19 cellular contexts compared by ENCODE assay signal in genomic region chr11:128701936-128702335, GRCh38. TPM values are rescaled to one million over a fixed set of nuclear protein-coding genes. Genes with fewer than 3 reads are reported as not detected.
DNase-seq lines count a peak whose midpoint lies in the region; ATAC-seq lines count a peak whose summit lies in the region.
"Had no signal": no experiment of that assay in that cellular context is flagged by ENCODE, and none has a peak within 500 bp of the region (broad histone marks: within the 10 kb centered on the region; RNA-seq: fewer than 3 reads in every experiment).

No MANE protein-coding gene starts in this region.

- peaks cover 65% of the 10 kb centered on the region for H3K36me3 Mint-ChIP-seq in CD4-positive, CD25-positive, alpha-beta regulatory T cell
- H3K36me3 Mint-ChIP-seq in activated T-helper 17 cell treated with anti-CD3 and anti-CD28 coated beads, Interleukin-2, amount 50 U/mL, for 72 hours (ENCODE audit: low read depth), result peaks cover 70% of the 10 kb centered on the region
- peaks cover 48% of the 10 kb centered on the region for H3K36me3 Mint-ChIP-seq in natural killer cell treated with Interleukin-12 subunit alpha and Interleukin-12 subunit beta and Interleukin-15 and Interleukin-18, amount 100 ng/mL, for 72 hours

- no peak overlapping the region for H4K91ac ChIP-seq in neuronal stem cell (ENCODE audit: low read depth, low read length, poor library complexity)

- peak overlapping the region in 2 of 3 donors; percentile 18 to 30 for H3K27ac Mint-ChIP-seq in CD4-positive, CD25-positive, alpha-beta regulatory T cell
- peak overlapping the region; percentile 56 for H3K27ac Mint-ChIP-seq in activated T-helper 17 cell treated with anti-CD3 and anti-CD28 coated beads, Interleukin-2, amount 50 U/mL, for 72 hours
- H3K27ac Mint-ChIP-seq in natural killer cell treated with Interleukin-12 subunit alpha and Interleukin-12 subunit beta and Interleukin-15 and Interleukin-18, amount 100 ng/mL, for 72 hours, result peak overlapping the region; percentile 92 to 95
- H3K27ac Mint-ChIP-seq: T-helper 2 cell treated with Interferon-gamma antibody and Interleukin-4, amounts not matched to agents 5 μg/mL and 100 μg/mL, for 36 hours had no signal

- no peak overlapping the region for H2BK120ac ChIP-seq in neuronal stem cell (ENCODE audit: low read depth, low read length)

- H4K20me1 ChIP-seq in BLaER1, result peaks cover 100% of the 10 kb centered on the region

- no peak overlapping the region for H2AK5ac ChIP-seq in neuronal stem cell (ENCODE audit: low read depth, low read length)

- H3K4me3 ChIP-seq in BLaER1, result no peak overlapping the region
- no peak overlapping the region for H3K4me3 ChIP-seq in CD4-positive, CD25-positive, alpha-beta regulatory T cell (ENCODE audit: low read depth, low read length)
- H3K4me3 ChIP-seq in neuronal stem cell (ENCODE audit: low read length in 2 of 2), result no peak overlapping the region
- H3K4me3 ChIP-seq: SK-N-MC had no signal

- no peak for DNase-seq in CD4-positive, CD25-positive, alpha-beta regulatory T cell
- DNase-seq in natural killer cell treated with Interleukin-12 subunit alpha and Interleukin-12 subunit beta and Interleukin-15 and Interleukin-18, amount 100 ng/mL, for 72 hours (ENCODE audit: low spot score), result no peak
- DNase-seq in neuronal stem cell (ENCODE audit: low spot score) (no peak), NCI-H2171 treated with DMSO at 0.1 percent for 48 hours (lab: John Stamatoyannopoulos, UW) (no peak)
- no peak for DNase-seq in stimulated activated CD4-positive, alpha-beta T cell treated with anti-CD3 and anti-CD28 coated beads, Interleukin-1b, Interleukin-23, amount 100 ng/mL, for 48 hours
- DNase-seq: activated CD8-positive, alpha-beta T cell treated with anti-CD3 and anti-CD28 coated beads for 36 hours; brain microvascular endothelial cell; Caco-2; NCI-H1694 treated with DMSO at 0.1 percent for 48 hours; NCI-H526 treated with DMSO at 0.1 percent for 48 hours; posterior cingulate gyrus; RPMI8226 had no signal

- peak overlapping the region in 1 of 4 donors; percentile 61 for H3K4me3 Mint-ChIP-seq in CD4-positive, CD25-positive, alpha-beta regulatory T cell
- peak overlapping the region; percentile 30 for H3K4me3 Mint-ChIP-seq in activated T-helper 17 cell treated with anti-CD3 and anti-CD28 coated beads, Interleukin-2, amount 50 U/mL, for 72 hours
- peak overlapping the region; percentile 84 for H3K4me3 Mint-ChIP-seq in natural killer cell treated with Interleukin-12 subunit alpha and Interleukin-12 subunit beta and Interleukin-15 and Interleukin-18, amount 100 ng/mL, for 72 hours
- H3K4me3 Mint-ChIP-seq: activated CD8-positive, alpha-beta T cell treated with anti-CD3 and anti-CD28 coated beads for 36 hours; T-helper 2 cell treated with Interferon-gamma antibody and Interleukin-4, amounts not matched to agents 5 μg/mL and 100 μg/mL, for 36 hours had no signal

- H3K9me3 Mint-ChIP-seq in CD4-positive, CD25-positive, alpha-beta regulatory T cell, result no peaks in the 10 kb centered on the region
- H3K9me3 Mint-ChIP-seq in activated T-helper 17 cell treated with anti-CD3 and anti-CD28 coated beads, Interleukin-2, amount 50 U/mL, for 72 hours, result no peaks in the 10 kb centered on the region
- H3K9me3 Mint-ChIP-seq in natural killer cell treated with Interleukin-12 subunit alpha and Interleukin-12 subunit beta and Interleukin-15 and Interleukin-18, amount 100 ng/mL, for 72 hours, result peaks cover 2% of the 10 kb centered on the region
- H3K9me3 Mint-ChIP-seq: T-helper 2 cell treated with Interferon-gamma antibody and Interleukin-4, amounts not matched to agents 5 μg/mL and 100 μg/mL, for 36 hours had no signal

- H3K27me3 Mint-ChIP-seq in CD4-positive, CD25-positive, alpha-beta regulatory T cell, result no peaks in the 10 kb centered on the region
- no peaks in the 10 kb centered on the region for H3K27me3 Mint-ChIP-seq in activated T-helper 17 cell treated with anti-CD3 and anti-CD28 coated beads, Interleukin-2, amount 50 U/mL, for 72 hours
- H3K27me3 Mint-ChIP-seq in natural killer cell treated with Interleukin-12 subunit alpha and Interleukin-12 subunit beta and Interleukin-15 and Interleukin-18, amount 100 ng/mL, for 72 hours, result no peaks in the 10 kb centered on the region
- H3K27me3 Mint-ChIP-seq: activated CD8-positive, alpha-beta T cell treated with anti-CD3 and anti-CD28 coated beads for 36 hours had no signal

- H2AFZ ChIP-seq in neuronal stem cell (ENCODE audit: low read length), result no peak overlapping the region

- no CpG with 5 or more reads among the region's 2 CpGs for WGBS in neuronal stem cell (ENCODE audit: extremely low coverage in 2 of 2, insufficient read length in 2 of 2, insufficient replicate concordance in 1 of 2), 2 donors

- H3K27me3 ChIP-seq in BLaER1 (no peaks in the 10 kb centered on the region), neuronal stem cell (ENCODE audit: control insufficient read depth in 3 of 3, insufficient read depth in 3 of 3, low read depth in 1 of 3, low read length in 3 of 3) (peaks cover 0 to 12% (median 2%) of the 10 kb centered on the region in 3 experiments)
- H3K27me3 ChIP-seq in CD4-positive, CD25-positive, alpha-beta regulatory T cell (ENCODE audit: control insufficient read depth, insufficient read depth, low read length), result no peaks in the 10 kb centered on the region
- H3K27me3 ChIP-seq: brain microvascular endothelial cell had no signal

- H3K4me2 ChIP-seq in BLaER1 (peak overlapping the region; percentile 89), neuronal stem cell (ENCODE audit: insufficient read depth, low read length, poor library complexity, severe bottlenecking) (no peak overlapping the region)
- H3K4me2 ChIP-seq: KMS-11 had no signal

- ATAC-seq in CD4-positive, CD25-positive, alpha-beta regulatory T cell (ENCODE audit: low read depth in 2 of 2), result no peak
- peak; percentile 69 for ATAC-seq in activated T-helper 17 cell treated with anti-CD3 and anti-CD28 coated beads, Interleukin-2, amount 50 U/mL, for 72 hours (replicated peaks)
- ATAC-seq in natural killer cell treated with Interleukin-12 subunit alpha and Interleukin-12 subunit beta and Interleukin-15 and Interleukin-18, amount 100 ng/mL, for 72 hours, result peak in 1 of 2 donors; percentile 43
- ATAC-seq: activated CD8-positive, alpha-beta T cell treated with anti-CD3 and anti-CD28 coated beads for 36 hours; sciatic nerve had no signal

- no peak overlapping the region for H4K8ac ChIP-seq in neuronal stem cell (ENCODE audit: low read depth, low read length)

- no peak overlapping the region for H2BK5ac ChIP-seq in neuronal stem cell (ENCODE audit: low read length)

- no peak overlapping the region for H2BK12ac ChIP-seq in neuronal stem cell (ENCODE audit: low read length)

- H3K9me3 ChIP-seq in BLaER1, result peaks cover 5% of the 10 kb centered on the region; the same call in 1 of the 2 replicates
- H3K9me3 ChIP-seq in CD4-positive, CD25-positive, alpha-beta regulatory T cell (ENCODE audit: control insufficient read depth in 2 of 2, low read length in 2 of 2), result no peaks in the 10 kb centered on the region
- no peaks in the 10 kb centered on the region for H3K9me3 ChIP-seq in neuronal stem cell (replicated peaks in 1 of 2; ENCODE audit: control insufficient read depth in 2 of 2, insufficient read depth in 1 of 2, low read depth in 1 of 2, low read length in 2 of 2)

- peaks cover 100% of the 10 kb centered on the region for H3K4me1 ChIP-seq in BLaER1
- peaks cover 78% of the 10 kb centered on the region for H3K4me1 ChIP-seq in CD4-positive, CD25-positive, alpha-beta regulatory T cell (ENCODE audit: control insufficient read depth, insufficient read depth, low read length, poor library complexity, severe bottlenecking)
- H3K4me1 ChIP-seq in neuronal stem cell (ENCODE audit: control insufficient read depth in 2 of 2, insufficient read depth in 1 of 2, low read depth in 1 of 2, low read length in 2 of 2), result no peaks in the 10 kb centered on the region
- H3K4me1 ChIP-seq: Caco-2 had no signal

- H3K23ac ChIP-seq in neuronal stem cell (ENCODE audit: low read depth, low read length, poor library complexity), result no peak overlapping the region

- H3K18ac ChIP-seq in neuronal stem cell (ENCODE audit: low read length), result no peak overlapping the region

- H3K9ac ChIP-seq in BLaER1 (no peak overlapping the region), neuronal stem cell (ENCODE audit: low read depth, low read length, poor library complexity) (no peak overlapping the region)
- H3K9ac ChIP-seq: KMS-11 had no signal

- no peak overlapping the region for H3K14ac ChIP-seq in neuronal stem cell (ENCODE audit: low read length)

- peaks cover 54 to 96% (median 89%) of the 10 kb centered on the region in 4 donors for H3K4me1 Mint-ChIP-seq in CD4-positive, CD25-positive, alpha-beta regulatory T cell
- H3K4me1 Mint-ChIP-seq in activated T-helper 17 cell treated with anti-CD3 and anti-CD28 coated beads, Interleukin-2, amount 50 U/mL, for 72 hours, result peaks cover 67% of the 10 kb centered on the region
- peaks cover 89 to 94% of the 10 kb centered on the region in 2 donors for H3K4me1 Mint-ChIP-seq in natural killer cell treated with Interleukin-12 subunit alpha and Interleukin-12 subunit beta and Interleukin-15 and Interleukin-18, amount 100 ng/mL, for 72 hours (ENCODE audit: low read depth in 2 of 2)

- H2BK15ac ChIP-seq in neuronal stem cell (ENCODE audit: low read length), result no peak overlapping the region

- H3K27ac ChIP-seq in BLaER1 (no peak overlapping the region), neuronal stem cell (replicated peaks; ENCODE audit: low read length) (no peak overlapping the region)
- H3K27ac ChIP-seq in CD4-positive, CD25-positive, alpha-beta regulatory T cell (ENCODE audit: insufficient read depth, low read length, poor library complexity, severe bottlenecking), result no peak overlapping the region
- H3K27ac ChIP-seq: KMS-11, SK-N-MC, VCaP had no signal

- H3K36me3 ChIP-seq in BLaER1 (peaks cover 93% of the 10 kb centered on the region), neuronal stem cell (replicated peaks in 1 of 2; ENCODE audit: control insufficient read depth in 2 of 2, insufficient read depth in 2 of 2, low read length in 2 of 2) (no peaks in the 10 kb centered on the region)
- H3K36me3 ChIP-seq in CD4-positive, CD25-positive, alpha-beta regulatory T cell (ENCODE audit: control insufficient read depth, insufficient read depth, low read length), result peaks cover 21% of the 10 kb centered on the region

- no peak overlapping the region for H3K4ac ChIP-seq in neuronal stem cell (ENCODE audit: low read length)

- H3K79me1 ChIP-seq in neuronal stem cell (ENCODE audit: low read depth, low read length), result no peaks in the 10 kb centered on the region

RNA-seq across cellular contexts. Expression of gene FLI1, which starts 8.1 kb away (rescaled TPM):
- 119 TPM for total RNA-seq in CD4-positive, CD25-positive, alpha-beta regulatory T cell
- polyA plus RNA-seq in CD4-positive, CD25-positive, alpha-beta regulatory T cell, result 10 to 100 TPM; 58.0 to 72.6 (median 65.5) TPM
- total RNA-seq in activated T-helper 17 cell treated with anti-CD3 and anti-CD28 coated beads, Interleukin-2, amount 50 U/mL, for 72 hours, result 10 to 100 TPM; 55.6 to 73.4 TPM
- 10 to 100 TPM; 63.3 to 74.0 TPM for total RNA-seq in natural killer cell treated with Interleukin-12 subunit alpha and Interleukin-12 subunit beta and Interleukin-15 and Interleukin-18, amount 100 ng/mL, for 72 hours
- polyA plus RNA-seq in neuronal stem cell (2013, experiment 1 of 2), result 0.06 TPM
- 0.03 TPM for polyA plus RNA-seq in neuronal stem cell (2013, experiment 2 of 2)
- total RNA-seq: Caco-2 had no signal

Comparison
In these comparisons a context has a peak if more than half of its experiments do, and no peak if none do; other contexts are left out.
1. H3K27ac Mint-ChIP-seq: peak in every context shown above with its lines; median percentile 94 in natural killer cell treated with Interleukin-12 subunit alpha and Interleukin-12 subunit beta and Interleukin-15 and Interleukin-18, amount 100 ng/mL, for 72 hours; 56 in activated T-helper 17 cell treated with anti-CD3 and anti-CD28 coated beads, Interleukin-2, amount 50 U/mL, for 72 hours; 24 in CD4-positive, CD25-positive, alpha-beta regulatory T cell.